Comparison of ENCODE assay signal across 18 cellular contexts in the genomic region with DNA sequence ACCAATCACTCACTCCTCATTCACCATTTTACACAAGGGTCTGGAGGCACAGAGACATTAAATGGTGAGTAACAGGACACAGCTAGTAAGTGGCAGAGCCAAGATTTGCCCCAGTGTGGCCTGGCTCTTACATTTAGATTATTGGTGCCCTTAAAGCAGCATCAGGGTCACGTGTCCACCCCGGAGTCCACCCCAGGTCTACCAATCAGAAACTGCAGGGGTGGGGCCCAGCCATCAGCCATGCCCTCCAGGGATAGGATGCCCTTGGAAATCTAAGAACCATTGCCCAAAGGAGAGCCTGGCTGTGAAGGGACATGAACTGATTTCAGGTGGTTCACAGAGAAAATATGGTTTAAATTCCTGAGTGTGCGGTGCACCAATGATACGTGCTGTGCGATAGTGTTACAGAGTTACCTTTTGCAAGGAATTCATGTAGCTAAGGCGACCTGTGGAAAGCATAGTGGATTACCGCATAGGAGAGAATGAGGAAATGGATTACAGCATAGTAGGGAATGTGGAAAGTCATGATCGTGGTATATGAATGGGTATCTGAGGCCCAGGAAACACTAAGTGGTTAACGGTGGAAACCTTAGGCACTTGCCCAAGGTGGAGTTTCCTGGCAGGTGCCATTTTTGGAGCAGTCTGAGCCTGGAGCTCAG. TPM values are rescaled to one million over a fixed set of nuclear protein-coding genes. Genes with fewer than 3 reads are reported as not detected.
DNase-seq lines count a peak whose midpoint lies in the region; ATAC-seq and TF ChIP-seq lines count a peak whose summit lies in the region.
"Had no signal": no experiment of that assay in that cellular context is flagged by ENCODE, and none has a peak within 500 bp of the region (broad histone marks: within the 10 kb centered on the region; RNA-seq: fewer than 3 reads in every experiment).

No MANE protein-coding gene starts in this region.

- CTCF ChIA-PET in CD8-positive, alpha-beta T cell (lab: Charles Lee), result interaction anchor here (0.8 to 1.0 kb wide), 4 partner anchors 11 to 1035 kb away, joined by 3 to 5 read pairs (median 4); no protein-coding TSS in a partner anchor

- ATAC-seq in left cardiac atrium, result no peak
- no peak for ATAC-seq in Right ventricle myocardium inferior
- no peak for ATAC-seq in CD8-positive, alpha-beta T cell

- no peak for TF ChIP-seq EP300 in esophagus muscularis mucosa (IDR thresholded peaks at IDR 0.05)

- TF ChIP-seq POLR2A in esophagus muscularis mucosa (IDR thresholded peaks at IDR 0.05; ENCODE audit: low read depth), result no peak

- POLR2A ChIA-PET in CD8-positive, alpha-beta T cell (lab: Charles Lee), result no interaction called here

- H3K27ac Mint-ChIP-seq in type B pancreatic cell, result peak overlapping the region; percentile 7
- no peak overlapping the region for H3K27ac Mint-ChIP-seq in CD8-positive, alpha-beta T cell

- peaks cover 25% of the 10 kb centered on the region for H3K4me1 Mint-ChIP-seq in type B pancreatic cell (ENCODE audit: unreplicated experiment)
- H3K4me1 Mint-ChIP-seq in CD8-positive, alpha-beta T cell (ENCODE audit: low read depth), result peaks cover 3% of the 10 kb centered on the region

- peaks cover 32 to 42% (median 38%) of the 10 kb centered on the region in 4 donors for H3K4me1 ChIP-seq in esophagus muscularis mucosa
- H3K4me1 ChIP-seq in CD8-positive, alpha-beta T cell (ENCODE audit: insufficient read depth, low read length), result no peaks in the 10 kb centered on the region

- no peak overlapping the region for H3K4me3 ChIP-seq in esophagus muscularis mucosa
- H3K4me3 ChIP-seq in CD8-positive, alpha-beta T cell (ENCODE audit: low read depth, low read length), result no peak overlapping the region
- H3K4me3 ChIP-seq: BLaER1 treated with 17β-estradiol and CSF1 and Interleukin-3, amounts not matched to agents 10 nM and 100 nM had no signal

- WGBS in esophagus muscularis mucosa, result 85% methylated on average over 9 of the region's 9 CpGs

- DNase-seq in left cardiac atrium, result peak; percentile 12
- DNase-seq in Right ventricle myocardium inferior (ENCODE audit: missing footprints), result no peak
- DNase-seq in esophagus muscularis mucosa (ENCODE audit: extremely low spot score), result no peak
- peak; percentile 9 for DNase-seq in posterior vena cava (ENCODE audit: low spot score)
- no peak for DNase-seq in type B pancreatic cell (ENCODE audit: extremely low spot score, unreplicated experiment)
- DNase-seq in head of caudate nucleus, result no peak
- DNase-seq in hippocampal formation (lab: John Stamatoyannopoulos, UW), result no peak
- DNase-seq in CD8-positive, alpha-beta T cell, result no peak
- DNase-seq: 8988T, DMS153, EL, GOT3, Karpas-422, MV-4-11, NCI-H1417 treated with DMSO at 0.1 percent for 48 hours, NCI-H2029, NCI-H524 had no signal

- intact Hi-C loops in left cardiac atrium (cut with DNase I), result loop anchor here in 1 of 2 donors (5.0 kb wide), 1 partner anchor 1035 kb away; no protein-coding TSS in a partner anchor
- intact Hi-C loops in Right ventricle myocardium inferior (cut with DNase I), result no loop called here
- intact Hi-C loops in esophagus muscularis mucosa (cut with DNase I), result no loop called here
- intact Hi-C loops in posterior vena cava (cut with DNase I), result no loop called here
- intact Hi-C loops in head of caudate nucleus (cut with DNase I), result no loop called here
- intact Hi-C loops in CD8-positive, alpha-beta T cell (cut with DNase I, micrococcal nuclease), result no loop called here

- H3K36me3 ChIP-seq in esophagus muscularis mucosa, result peaks cover 16 to 68% (median 47%) of the 10 kb centered on the region in 4 donors
- H3K36me3 ChIP-seq in CD8-positive, alpha-beta T cell (ENCODE audit: insufficient read depth, low read length), result no peaks in the 10 kb centered on the region
- H3K36me3 ChIP-seq: BLaER1 treated with 17β-estradiol and CSF1 and Interleukin-3, amounts not matched to agents 10 nM and 100 nM had no signal

- no peaks in the 10 kb centered on the region for H3K27me3 ChIP-seq in esophagus muscularis mucosa
- H3K27me3 ChIP-seq in CD8-positive, alpha-beta T cell (ENCODE audit: insufficient read depth, low read length), result no peaks in the 10 kb centered on the region

- no peaks in the 10 kb centered on the region for H3K27me3 Mint-ChIP-seq in type B pancreatic cell
- H3K27me3 Mint-ChIP-seq in CD8-positive, alpha-beta T cell (ENCODE audit: low read depth), result peaks cover 8% of the 10 kb centered on the region

- H3K36me3 Mint-ChIP-seq in type B pancreatic cell, result peaks cover 19% of the 10 kb centered on the region
- H3K36me3 Mint-ChIP-seq in CD8-positive, alpha-beta T cell, result no peaks in the 10 kb centered on the region

- TF ChIP-seq CTCF in esophagus muscularis mucosa (IDR thresholded peaks at IDR 0.05) (no peak), type B pancreatic cell (conservative IDR thresholded peaks at IDR 0.05) (no peak)
- no peak for TF ChIP-seq CTCF in CD8-positive, alpha-beta T cell (IDR thresholded peaks at IDR 0.05)

- H3K9me3 ChIP-seq in esophagus muscularis mucosa, result no peaks in the 10 kb centered on the region
- no peaks in the 10 kb centered on the region for H3K9me3 ChIP-seq in CD8-positive, alpha-beta T cell (ENCODE audit: low read length)
- H3K9me3 ChIP-seq: BLaER1 treated with 17β-estradiol and CSF1 and Interleukin-3, amounts not matched to agents 10 nM and 100 nM had no signal

- H3K27ac ChIP-seq in esophagus muscularis mucosa (replicated peaks in 1 of 4), result peak overlapping the region in 3 of 4 donors; percentile 11 to 94 (median 87)
- no peak overlapping the region for H3K27ac ChIP-seq in CD8-positive, alpha-beta T cell (ENCODE audit: low read depth, low read length)
- H3K27ac ChIP-seq: BLaER1 treated with 17β-estradiol and CSF1 and Interleukin-3, amounts not matched to agents 10 nM and 100 nM had no signal

- no peaks in the 10 kb centered on the region for H3K9me3 Mint-ChIP-seq in type B pancreatic cell
- no peaks in the 10 kb centered on the region for H3K9me3 Mint-ChIP-seq in CD8-positive, alpha-beta T cell

- H3K4me3 Mint-ChIP-seq in type B pancreatic cell, result no peak overlapping the region
- no peak overlapping the region for H3K4me3 Mint-ChIP-seq in CD8-positive, alpha-beta T cell

RNA-seq across cellular contexts. Expression of gene IGFBP5, which starts 17.8 kb away (rescaled TPM):
- total RNA-seq in left cardiac atrium (100 to 1,000 TPM in 1 of 2 donors, 10 to 100 TPM in 1; 88.5 to 207 TPM), Right ventricle myocardium inferior (156 TPM), esophagus muscularis mucosa (1,000 to 10,000 TPM in 1 of 4 donors, 100 to 1,000 TPM in 3; 547 to 1,471 (median 705) TPM), posterior vena cava (1,000 to 10,000 TPM in 1 of 2 donors, 100 to 1,000 TPM in 1; 466 to 1,458 TPM), type B pancreatic cell (ENCODE audit: low replicate concordance) (51.0 and 245 TPM in 2 replicates)
- not detected for total RNA-seq in CD8-positive, alpha-beta T cell

RNA-seq across cellular contexts. Expression of gene IGFBP2, which starts 44.3 kb away (rescaled TPM):
- 100 to 1,000 TPM in 1 of 2 donors, 10 to 100 TPM in 1; 91.7 to 185 TPM for total RNA-seq in left cardiac atrium
- total RNA-seq in Right ventricle myocardium inferior, result 60.1 TPM
- total RNA-seq in esophagus muscularis mucosa, result 100 to 1,000 TPM; 188 to 446 (median 280) TPM
- 10 to 100 TPM; 37.9 to 54.8 TPM for total RNA-seq in posterior vena cava
- total RNA-seq in type B pancreatic cell (ENCODE audit: low replicate concordance), result 121 and 252 TPM in 2 replicates
- total RNA-seq in CD8-positive, alpha-beta T cell, result under 1 TPM; 0.22 to 0.73 TPM

Comparison
In these comparisons a context has a peak if more than half of its experiments do, and no peak if none do; other contexts are left out.
1. DNase-seq: peak in left cardiac atrium (single experiment) and posterior vena cava (single experiment); none in Right ventricle myocardium inferior (single experiment), esophagus muscularis mucosa (single experiment), type B pancreatic cell (single experiment), head of caudate nucleus (0 of 42), hippocampal formation (0 of 2) and CD8-positive, alpha-beta T cell (0 of 7).
2. RNA of gene IGFBP5, which starts 17.8 kb away (total RNA-seq): 466 to 1,458 TPM in posterior vena cava, 547 to 1,471 TPM in esophagus muscularis mucosa, 51.0 to 245 TPM in type B pancreatic cell, 88.5 to 207 TPM in left cardiac atrium and 156 TPM in Right ventricle myocardium inferior (single experiment); not detected in CD8-positive, alpha-beta T cell; every median in the first group is over 10 times any median in the second.
3. RNA of gene IGFBP2, which starts 44.3 kb away (total RNA-seq): 188 to 446 TPM in esophagus muscularis mucosa, 121 to 252 TPM in type B pancreatic cell, 91.7 to 185 TPM in left cardiac atrium, 60.1 TPM in Right ventricle myocardium inferior (single experiment) and 37.9 to 54.8 TPM in posterior vena cava; 0.22 to 0.73 TPM in CD8-positive, alpha-beta T cell; every median in the first group is over 10 times any median in the second.